Comparison of ENCODE assay signal across 8 cellular contexts in genomic region chr7:4776160-4776623, GRCh38. TPM values are rescaled to one million over a fixed set of nuclear protein-coding genes. Genes with fewer than 3 reads are reported as not detected.
DNase-seq lines count a peak whose midpoint lies in the region; ATAC-seq and TF ChIP-seq lines count a peak whose summit lies in the region.

No MANE protein-coding gene starts in this region.

- TF ChIP-seq CTCF in AG10803 (conservative IDR thresholded peaks at IDR 0.05; ENCODE audit: low read length) (no peak), colonic mucosa (IDR thresholded peaks at IDR 0.05) (no peak)

- H3K27ac ChIP-seq in Karpas-422 (ENCODE audit: low read length) (no peak overlapping the region), colonic mucosa (peak overlapping the region; percentile 98), muscle layer of duodenum (ENCODE audit: low read length) (peak overlapping the region; percentile 98)

- peaks cover 8% of the 10 kb centered on the region; the same call in 1 of the 2 replicates for H4K20me1 ChIP-seq in Karpas-422 (ENCODE audit: insufficient read depth, low read depth, low read length)

- H3K9ac ChIP-seq in Karpas-422 (ENCODE audit: low read length) (peak overlapping the region; percentile 82), colonic mucosa (ENCODE audit: low read depth in 2 of 2, low read length in 2 of 2) (peak overlapping the region; percentile 90 to 99)

- H3K4me3 ChIP-seq in AG10803 (ENCODE audit: low read length) = peak overlapping the region; percentile 98
- H3K4me3 ChIP-seq in Karpas-422 (ENCODE audit: low read length) = peak overlapping the region; percentile 97
- H3K4me3 ChIP-seq in colonic mucosa = peak overlapping the region; percentile 95
- H3K4me3 ChIP-seq in muscle layer of duodenum (ENCODE audit: low read depth in 1 of 2, low read length in 2 of 2) = peak overlapping the region; percentile 94 to 98

- peaks cover 29% of the 10 kb centered on the region for H3K79me2 ChIP-seq in Karpas-422 (ENCODE audit: low read length)

- H3K9me3 ChIP-seq in Karpas-422 (ENCODE audit: low read length) = no peaks in the 10 kb centered on the region
- H3K9me3 ChIP-seq in colonic mucosa = no peaks in the 10 kb centered on the region
- H3K9me3 ChIP-seq in muscle layer of duodenum (ENCODE audit: control insufficient read depth in 1 of 2, low read length in 2 of 2) = no peaks in the 10 kb centered on the region

- H3K27me3 ChIP-seq in Karpas-422 (ENCODE audit: low read length) (no peaks in the 10 kb centered on the region), colonic mucosa (no peaks in the 10 kb centered on the region), muscle layer of duodenum (ENCODE audit: low read depth, low read length) (no peaks in the 10 kb centered on the region)

- H3K36me3 ChIP-seq in Karpas-422 (ENCODE audit: insufficient read depth, low read length) (no peaks in the 10 kb centered on the region), colonic mucosa (no peaks in the 10 kb centered on the region), muscle layer of duodenum (ENCODE audit: control insufficient read depth in 1 of 2, insufficient read depth in 2 of 2, low read length in 2 of 2) (peaks cover 1 to 12% of the 10 kb centered on the region in 2 donors)

- DNase-seq in AG10803 (ENCODE audit: low read depth) = no peak
- DNase-seq in Karpas-422 = no peak
- DNase-seq in colonic mucosa = no peak
- no peak for DNase-seq in inferior parietal cortex (ENCODE audit: extremely low spot score)
- no peak for DNase-seq in DMS 273 (lab: John Stamatoyannopoulos, UW; ENCODE audit: unreplicated experiment)
- no peak for DNase-seq in SIG-M5 treated with dmso at 0.1 percent for 504 hours (lab: John Stamatoyannopoulos, UW; ENCODE audit: unreplicated experiment)

- intact Hi-C loops in colonic mucosa (cut with DNase I) = no loop called here

- H3K9me2 ChIP-seq in Karpas-422 (replicated peaks; ENCODE audit: insufficient read depth, low read length) = no peaks in the 10 kb centered on the region

- ATAC-seq in GM21717 (IDR thresholded peaks at IDR 0.05; ENCODE audit: unreplicated experiment) = no peak

- H3K4me2 ChIP-seq in Karpas-422 (ENCODE audit: low read depth, low read length, poor library complexity, severe bottlenecking) = peak overlapping the region; percentile 95

- H3K4me1 ChIP-seq in Karpas-422 (ENCODE audit: low read length) = peaks cover 29% of the 10 kb centered on the region
- H3K4me1 ChIP-seq in colonic mucosa = peaks cover 12% of the 10 kb centered on the region
- H3K4me1 ChIP-seq in muscle layer of duodenum (ENCODE audit: control insufficient read depth in 1 of 2, insufficient read depth in 2 of 2, low read length in 2 of 2) = peaks cover 11 to 35% of the 10 kb centered on the region in 2 donors

- H2AFZ ChIP-seq in Karpas-422 (ENCODE audit: low read length) = no peak overlapping the region

RNA-seq across cellular contexts. Expression of gene AP5Z1, which starts 0.8 kb away (rescaled TPM):
- 14.5 and 41.1 TPM in 2 replicates for total RNA-seq in Karpas-422 (2014; rRNA removed; shearing (Covaris generic); ENCODE audit: low replicate concordance)
- total RNA-seq in colonic mucosa = 10 to 100 TPM; 27.9 to 49.9 TPM
